In the genomic region with DNA sequence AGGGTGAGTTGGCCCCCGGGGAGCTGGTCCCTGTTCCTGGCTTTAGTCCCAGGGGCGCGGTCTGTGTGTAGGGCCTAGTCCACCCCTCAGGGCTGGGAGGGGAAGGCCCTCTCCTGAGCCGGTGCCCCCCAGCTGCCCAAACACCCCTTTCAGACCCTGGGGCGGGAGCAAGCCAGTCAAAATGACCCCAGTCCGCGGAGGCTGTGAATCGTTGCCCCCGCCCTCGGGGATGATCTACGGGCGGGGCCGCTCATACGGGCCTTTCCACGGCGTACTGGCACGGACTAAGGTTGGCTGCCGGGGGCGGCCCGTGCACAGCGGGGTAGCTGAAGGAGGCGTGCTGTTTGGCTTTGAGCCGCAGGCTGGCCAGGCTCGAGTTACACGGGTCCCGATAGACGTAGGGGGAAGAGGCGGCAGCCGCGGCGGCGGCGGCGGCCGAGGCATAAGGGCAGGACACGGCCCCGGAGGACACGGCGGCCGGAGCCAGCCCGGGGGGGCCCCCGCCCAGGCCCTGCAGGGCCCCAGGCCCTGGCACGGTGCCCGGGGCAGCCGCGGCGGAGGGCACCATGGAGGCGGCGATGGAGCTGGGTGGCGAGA, we compare ENCODE assay signal across 8 cellular contexts. TPM values are rescaled to one million over a fixed set of nuclear protein-coding genes. Genes with fewer than 3 reads are reported as not detected.
DNase-seq lines count a peak whose midpoint lies in the region; ATAC-seq and TF ChIP-seq lines count a peak whose summit lies in the region.

No MANE protein-coding gene starts in this region.

- peaks cover 37% of the 10 kb centered on the region for H3K4me1 ChIP-seq in body of pancreas

- POLR2A ChIA-PET in AG04450 (lab: Yijun Ruan, JAX): interaction anchor here (0.5 to 1.7 kb wide), 4 partner anchors 58 to 163 kb away, joined by 3 to 6 read pairs (median 4); no protein-coding TSS in a partner anchor
- POLR2A ChIA-PET in HEK293T (lab: Yijun Ruan, JAX): interaction anchor here (0.8 to 3.7 kb wide), 12 partner anchors 15 to 412 kb away, joined by 3 to 19 read pairs (median 4); partner anchors contain the start of genes FBXL15, GBF1 and OGA

- H3K27me3 ChIP-seq in AG04450 (ENCODE audit: control insufficient read depth, insufficient read depth, low read length): peaks cover 33% of the 10 kb centered on the region
- H3K27me3 ChIP-seq in body of pancreas: peaks cover 0 to 17% of the 10 kb centered on the region in 2 donors

- ATAC-seq in body of pancreas (peak; percentile 12), GM18867 (IDR thresholded peaks at IDR 0.05; ENCODE audit: unreplicated experiment) (no peak)

- H3K36me3 ChIP-seq in body of pancreas (replicated peaks in 1 of 2; ENCODE audit: insufficient read depth in 1 of 2, low read depth in 2 of 2): no peaks in the 10 kb centered on the region

- no peak for DNase-seq in AG04450 (ENCODE audit: low read depth, low spot score)
- DNase-seq in HEK293T (ENCODE audit: extremely low spot score): peak; percentile 79
- DNase-seq in RPMI8226: peak; percentile 59
- peak; percentile 41 to 65 (median 56) for DNase-seq in body of pancreas
- peak; percentile 79 for DNase-seq in islet precursor cell
- peak; percentile 20 to 42 for DNase-seq in stimulated activated CD4-positive, alpha-beta T cell treated with anti-CD3 and anti-CD28 coated beads, Interleukin-2, amount 100 ng/mL, for 48 hours
- DNase-seq in NK-92 treated with Interleukin-12 subunit alpha and Interleukin-12 subunit beta, amount 100 ng/mL, for 24 hours (lab: John Stamatoyannopoulos, UW): no peak

- TF ChIP-seq CTCF in AG04450 (IDR thresholded peaks at IDR 0.05; ENCODE audit: low read depth, low read length) (no peak), body of pancreas (IDR thresholded peaks at IDR 0.05) (no peak)

- 0 to 1% methylated on average over 4 to 50 of the region's 50 CpGs for WGBS in body of pancreas, 2 donors

- TF ChIP-seq POLR2A in body of pancreas (IDR thresholded peaks at IDR 0.05): no peak

- intact Hi-C loops in body of pancreas (cut with DNase I): no loop called here

- H3K4me3 ChIP-seq in AG04450 (ENCODE audit: low read depth, low read length) (peak overlapping the region; percentile 49), body of pancreas (peak overlapping the region in 1 of 2 donors; percentile 0)

- no peak overlapping the region for H3K27ac ChIP-seq in AG04450 (ENCODE audit: low read depth, low read length)
- no peak overlapping the region for H3K27ac ChIP-seq in body of pancreas

- H3K9me3 ChIP-seq in AG04450 (ENCODE audit: control insufficient read depth, insufficient read depth, low read length) (no peaks in the 10 kb centered on the region; the same call in 1 of the 2 replicates), body of pancreas (no peaks in the 10 kb centered on the region)

- CTCF ChIA-PET in AG04450 (lab: Charles Lee) (interaction anchor here (0.6 to 10.8 kb wide), 35 partner anchors 10 to 353 kb away, joined by 3 to 442 read pairs (median 5); partner anchors contain the start of genes FBXL15 and PITX3), HEK293T (lab: Yijun Ruan, JAX) (interaction anchor here (0.5 to 7.8 kb wide), 29 partner anchors 9 to 353 kb away, joined by 3 to 169 read pairs (median 4); partner anchors contain the start of genes FBXL15, GBF1, NFKB2 and PITX3)

TF ChIP-seq in HEK293T, 16 proteins besides CTCF, POLR2A, EP300 and RAD21:
- TF ChIP-seq ARNT (IDR thresholded peaks at IDR 0.05) (peak; percentile 81), TARDBP (IDR thresholded peaks at IDR 0.05) (no peak), HDGF (IDR thresholded peaks at IDR 0.05; ENCODE audit: borderline replicate concordance) (peak; percentile 67; the same call in 1 of the 2 replicates), FOXM1 (IDR thresholded peaks at IDR 0.05; ENCODE audit: borderline replicate concordance) (peak; percentile 34; the same call in 1 of the 2 replicates)

RNA-seq across cellular contexts. Expression of gene ELOVL3, which starts 4.3 kb away (rescaled TPM):
- 0.16 and 0.27 TPM in 2 replicates for polyA plus RNA-seq in AG04450 (2011; rRNA removed)
- polyA minus RNA-seq in AG04450 (2011; rRNA and poly(A)+ RNA removed): not detected in 2 replicates
- total RNA-seq in body of pancreas: not detected

RNA-seq across cellular contexts. Expression of gene PITX3, which starts 10.9 kb away (rescaled TPM):
- not detected in 2 replicates for polyA plus RNA-seq in AG04450 (2011; rRNA removed)
- not detected in 2 replicates for polyA minus RNA-seq in AG04450 (2011; rRNA and poly(A)+ RNA removed)
- not detected for total RNA-seq in body of pancreas

RNA-seq across cellular contexts. Expression of gene GBF1, which starts 15.0 kb away (rescaled TPM):
- polyA plus RNA-seq in AG04450 (2011; rRNA removed): 31.9 and 43.8 TPM in 2 replicates
- 93.0 and 115 TPM in 2 replicates for polyA minus RNA-seq in AG04450 (2011; rRNA and poly(A)+ RNA removed)
- total RNA-seq in body of pancreas: 10 to 100 TPM; 23.1 to 24.1 TPM

Comparison
In these comparisons a context has a peak if more than half of its experiments do, and no peak if none do; other contexts are left out.
1. DNase-seq: peak in HEK293T (single experiment), RPMI8226 (single experiment), body of pancreas (4 of 4), islet precursor cell (single experiment) and stimulated activated CD4-positive, alpha-beta T cell treated with anti-CD3 and anti-CD28 coated beads, Interleukin-2, amount 100 ng/mL, for 48 hours (2 of 2); none in AG04450 (single experiment) and NK-92 treated with Interleukin-12 subunit alpha and Interleukin-12 subunit beta, amount 100 ng/mL, for 24 hours (single experiment).